ENCODE assay signal across 27 cellular contexts in the genomic region with DNA sequence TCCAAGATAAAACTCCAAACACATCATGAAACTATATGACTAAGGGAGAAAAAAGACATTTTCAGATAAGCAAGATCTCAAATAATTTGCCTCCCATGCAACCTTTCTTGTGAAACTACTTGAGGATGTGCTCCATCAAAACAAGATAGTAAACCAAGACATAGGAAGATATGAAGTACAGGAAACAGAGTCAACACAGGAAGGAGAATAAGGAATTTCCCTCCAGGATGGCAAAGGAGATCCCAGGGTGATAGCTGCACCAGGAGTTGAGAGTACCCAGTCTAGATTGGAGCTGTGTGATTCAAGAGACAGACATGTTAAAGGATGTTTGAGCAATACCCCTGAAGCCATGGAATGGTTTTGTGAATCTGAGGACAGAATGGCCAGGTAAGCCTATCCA. TPM values are rescaled to one million over a fixed set of nuclear protein-coding genes. Genes with fewer than 3 reads are reported as not detected.
A peak's percentile ranks its signal among the peaks of the same experiment; 100 is the strongest.
DNase-seq lines count a peak whose midpoint lies in the region; FAIRE-seq lines count a peak whose summit lies in the region.
"Had no signal": no experiment of that assay in that cellular context is flagged by ENCODE, and none has a peak within 500 bp of the region (broad histone marks: within the 10 kb centered on the region; RNA-seq: fewer than 3 reads in every experiment).

No MANE protein-coding gene starts in this region.

- peaks cover 22% of the 10 kb centered on the region for H3K27me3 Mint-ChIP-seq in activated CD4-positive, alpha-beta memory T cell treated with anti-CD3 and anti-CD28 coated beads for 36 hours
- peaks cover 22% of the 10 kb centered on the region for H3K27me3 Mint-ChIP-seq in activated CD4-positive, alpha-beta memory T cell treated with anti-CD3 and anti-CD28 coated beads, Interleukin-2, amount 10 ng/mL, durations not matched to agents 7 days and 5 days
- H3K27me3 Mint-ChIP-seq in activated naive CD8-positive, alpha-beta T cell: peaks cover 5% of the 10 kb centered on the region
- peaks cover 27% of the 10 kb centered on the region for H3K27me3 Mint-ChIP-seq in activated naive CD8-positive, alpha-beta T cell treated with anti-CD3 and anti-CD28 coated beads for 36 hours

- DNase-seq in activated CD4-positive, alpha-beta memory T cell treated with anti-CD3 and anti-CD28 coated beads for 36 hours: no peak
- no peak for DNase-seq in activated CD4-positive, alpha-beta memory T cell treated with anti-CD3 and anti-CD28 coated beads, Interleukin-2, amount 10 ng/mL, durations not matched to agents 7 days and 5 days
- DNase-seq in activated naive CD8-positive, alpha-beta T cell treated with anti-CD3 and anti-CD28 coated beads for 36 hours: no peak
- DNase-seq in GM18507 (ENCODE audit: extremely low spot score, insufficient read length, low read depth) (no peak), trophoblast cell (peak; percentile 80 to 92), posterior vena cava (ENCODE audit: low spot score) (no peak), MG63 (no peak)
- DNase-seq: 8988T; ACHN; C1 segment of cervical spinal cord; Calu3; CD4-positive, alpha-beta memory T cell; COR-L47; DMS53; DMS79 treated with DMSO at 0.1 percent for 48 hours; GF-D8; GM23248; H7; HCEC 1CT had no signal

- peaks cover 9% of the 10 kb centered on the region for H3K4me1 Mint-ChIP-seq in activated CD4-positive, alpha-beta memory T cell treated with anti-CD3 and anti-CD28 coated beads for 36 hours (ENCODE audit: low read depth)
- H3K4me1 Mint-ChIP-seq in activated CD4-positive, alpha-beta memory T cell treated with anti-CD3 and anti-CD28 coated beads, Interleukin-2, amount 10 ng/mL, durations not matched to agents 7 days and 5 days: no peaks in the 10 kb centered on the region
- H3K4me1 Mint-ChIP-seq in activated naive CD8-positive, alpha-beta T cell (ENCODE audit: low read depth): no peaks in the 10 kb centered on the region
- H3K4me1 Mint-ChIP-seq in activated naive CD8-positive, alpha-beta T cell treated with anti-CD3 and anti-CD28 coated beads for 36 hours: peaks cover 9% of the 10 kb centered on the region
- H3K4me1 Mint-ChIP-seq: CD4-positive, alpha-beta memory T cell had no signal

- intact Hi-C loops in activated CD4-positive, alpha-beta memory T cell treated with anti-CD3 and anti-CD28 coated beads for 36 hours (cut with micrococcal nuclease): loop anchor here (1.0 to 2.0 kb wide), 3 partner anchors 9 to 41 kb away; no protein-coding TSS in a partner anchor
- intact Hi-C loops in posterior vena cava (cut with DNase I): no loop called here

- no peak overlapping the region for H3K14ac ChIP-seq in trophoblast cell (ENCODE audit: low read length)

- H3K27ac ChIP-seq in trophoblast cell (ENCODE audit: low read depth, low read length): no peak overlapping the region
- H3K27ac ChIP-seq: A549, GM23248 had no signal

- H3K4me2 ChIP-seq in trophoblast cell (ENCODE audit: low read length): no peak overlapping the region
- H3K4me2 ChIP-seq: A549 had no signal

- no peaks in the 10 kb centered on the region for H3K79me2 ChIP-seq in trophoblast cell (ENCODE audit: control insufficient read depth, insufficient read depth, low read length, poor library complexity)

- H3K9ac ChIP-seq in trophoblast cell (ENCODE audit: low read length): no peak overlapping the region
- H3K9ac ChIP-seq: GM23248 had no signal

- no peak overlapping the region for H2AFZ ChIP-seq in trophoblast cell (ENCODE audit: insufficient read depth, low read length, poor library complexity)
- H2AFZ ChIP-seq: GM23248 had no signal

- H2BK120ac ChIP-seq in trophoblast cell (ENCODE audit: insufficient read depth, low read length, poor library complexity): no peak overlapping the region

- H2BK5ac ChIP-seq in trophoblast cell (ENCODE audit: low read depth, low read length, poor library complexity): no peak overlapping the region

- CTCF ChIA-PET in activated CD4-positive, alpha-beta memory T cell treated with anti-CD3 and anti-CD28 coated beads for 36 hours (lab: Charles Lee): no interaction called here
- CTCF ChIA-PET in activated CD4-positive, alpha-beta memory T cell treated with anti-CD3 and anti-CD28 coated beads, Interleukin-2, amount 10 ng/mL, durations not matched to agents 7 days and 5 days (lab: Charles Lee): no interaction called here

- no peak overlapping the region for H4K12ac ChIP-seq in trophoblast cell (ENCODE audit: low read depth, low read length)

- H3K9me3 ChIP-seq in trophoblast cell (ENCODE audit: insufficient read depth, low read depth, low read length) (peaks cover 2% of the 10 kb centered on the region), MG63 (peaks cover 23% of the 10 kb centered on the region)
- H3K9me3 ChIP-seq: A549 had no signal

- H3K36me3 ChIP-seq in trophoblast cell (ENCODE audit: control insufficient read depth in 1 of 2, insufficient read depth in 2 of 2, low read length in 2 of 2) (no peaks in the 10 kb centered on the region), MG63 (no peaks in the 10 kb centered on the region)

- H3K18ac ChIP-seq in trophoblast cell (ENCODE audit: low read length): no peak overlapping the region

- H3K27me3 ChIP-seq in trophoblast cell (ENCODE audit: insufficient read depth, low read length) (no peaks in the 10 kb centered on the region), MG63 (peaks cover 11% of the 10 kb centered on the region)

- H3K4me3 ChIP-seq in trophoblast cell (ENCODE audit: low read depth, low read length): no peak overlapping the region
- no peak overlapping the region for H3K4me3 ChIP-seq in MG63
- H3K4me3 ChIP-seq: A549, GM23248 had no signal

- H3K9me3 Mint-ChIP-seq in activated CD4-positive, alpha-beta memory T cell treated with anti-CD3 and anti-CD28 coated beads for 36 hours: peaks cover 26% of the 10 kb centered on the region
- peaks cover 16% of the 10 kb centered on the region for H3K9me3 Mint-ChIP-seq in activated CD4-positive, alpha-beta memory T cell treated with anti-CD3 and anti-CD28 coated beads, Interleukin-2, amount 10 ng/mL, durations not matched to agents 7 days and 5 days
- H3K9me3 Mint-ChIP-seq in activated naive CD8-positive, alpha-beta T cell (ENCODE audit: low read depth): peaks cover 4% of the 10 kb centered on the region
- H3K9me3 Mint-ChIP-seq in activated naive CD8-positive, alpha-beta T cell treated with anti-CD3 and anti-CD28 coated beads for 36 hours: peaks cover 25% of the 10 kb centered on the region

- H3K79me1 ChIP-seq in trophoblast cell (ENCODE audit: low read length): no peaks in the 10 kb centered on the region

- POLR2A ChIA-PET in activated CD4-positive, alpha-beta memory T cell treated with anti-CD3 and anti-CD28 coated beads for 36 hours (lab: Charles Lee): no interaction called here
- POLR2A ChIA-PET in activated CD4-positive, alpha-beta memory T cell treated with anti-CD3 and anti-CD28 coated beads, Interleukin-2, amount 10 ng/mL, durations not matched to agents 7 days and 5 days (lab: Charles Lee): no interaction called here

- no peak overlapping the region for H3K23ac ChIP-seq in trophoblast cell (ENCODE audit: low read length)

- H2BK12ac ChIP-seq in trophoblast cell (ENCODE audit: low read length): no peak overlapping the region

- FAIRE-seq in GM18507 (lab: Jason Lieb, UNC): peak; percentile 26
- FAIRE-seq: A549, GM12892, GM19239, H1 had no signal

- no peaks in the 10 kb centered on the region for H3K36me3 Mint-ChIP-seq in activated CD4-positive, alpha-beta memory T cell treated with anti-CD3 and anti-CD28 coated beads for 36 hours
- H3K36me3 Mint-ChIP-seq in activated CD4-positive, alpha-beta memory T cell treated with anti-CD3 and anti-CD28 coated beads, Interleukin-2, amount 10 ng/mL, durations not matched to agents 7 days and 5 days (ENCODE audit: low read depth): peaks cover 7% of the 10 kb centered on the region
- peaks cover 3% of the 10 kb centered on the region for H3K36me3 Mint-ChIP-seq in activated naive CD8-positive, alpha-beta T cell
- peaks cover 2% of the 10 kb centered on the region for H3K36me3 Mint-ChIP-seq in activated naive CD8-positive, alpha-beta T cell treated with anti-CD3 and anti-CD28 coated beads for 36 hours

- no peaks in the 10 kb centered on the region for H3K4me1 ChIP-seq in trophoblast cell (ENCODE audit: control insufficient read depth in 1 of 2, insufficient read depth in 2 of 2, low read length in 2 of 2)
- H3K4me1 ChIP-seq: A549 had no signal

- H4K91ac ChIP-seq in trophoblast cell (ENCODE audit: low read depth, low read length): no peak overlapping the region

- H2AK5ac ChIP-seq in trophoblast cell (ENCODE audit: low read length): no peak overlapping the region

- H3K4me3 Mint-ChIP-seq in activated CD4-positive, alpha-beta memory T cell treated with anti-CD3 and anti-CD28 coated beads for 36 hours: no peak overlapping the region
- no peak overlapping the region for H3K4me3 Mint-ChIP-seq in activated CD4-positive, alpha-beta memory T cell treated with anti-CD3 and anti-CD28 coated beads, Interleukin-2, amount 10 ng/mL, durations not matched to agents 7 days and 5 days
- H3K4me3 Mint-ChIP-seq in activated naive CD8-positive, alpha-beta T cell: no peak overlapping the region
- no peak overlapping the region for H3K4me3 Mint-ChIP-seq in activated naive CD8-positive, alpha-beta T cell treated with anti-CD3 and anti-CD28 coated beads for 36 hours
- H3K4me3 Mint-ChIP-seq: CD4-positive, alpha-beta memory T cell had no signal

- no peak overlapping the region for H4K8ac ChIP-seq in trophoblast cell (ENCODE audit: low read depth, low read length)

- H3K4ac ChIP-seq in trophoblast cell (ENCODE audit: low read depth, low read length): no peak overlapping the region

- H3K27ac Mint-ChIP-seq in activated CD4-positive, alpha-beta memory T cell treated with anti-CD3 and anti-CD28 coated beads for 36 hours: peak overlapping the region; percentile 61
- H3K27ac Mint-ChIP-seq in activated CD4-positive, alpha-beta memory T cell treated with anti-CD3 and anti-CD28 coated beads, Interleukin-2, amount 10 ng/mL, durations not matched to agents 7 days and 5 days: no peak overlapping the region
- H3K27ac Mint-ChIP-seq in activated naive CD8-positive, alpha-beta T cell: peak overlapping the region; percentile 30
- H3K27ac Mint-ChIP-seq in activated naive CD8-positive, alpha-beta T cell treated with anti-CD3 and anti-CD28 coated beads for 36 hours: no peak overlapping the region
- H3K27ac Mint-ChIP-seq: CD4-positive, alpha-beta memory T cell had no signal

RNA-seq across cellular contexts. Expression of a gene that starts 15.3 kb away (rescaled TPM):
- total RNA-seq in activated CD4-positive, alpha-beta memory T cell treated with anti-CD3 and anti-CD28 coated beads for 36 hours: 10 to 100 TPM; 33.7 to 35.3 TPM
- 1 to 10 TPM; 5.5 to 6.2 TPM for total RNA-seq in activated CD4-positive, alpha-beta memory T cell treated with anti-CD3 and anti-CD28 coated beads, Interleukin-2, amount 10 ng/mL, durations not matched to agents 7 days and 5 days
- not detected for total RNA-seq in activated naive CD8-positive, alpha-beta T cell treated with anti-CD3 and anti-CD28 coated beads for 36 hours
- polyA plus RNA-seq in trophoblast cell (2013): not detected in 2 replicates
- total RNA-seq in posterior vena cava: not detected
- not detected in 2 replicates for total RNA-seq in MG63 (2014; rRNA removed; shearing (Covaris generic); ENCODE audit: low replicate concordance)
- total RNA-seq: Calu3; CD4-positive, alpha-beta memory T cell; Daoy; G401; GM23248; H1 had no signal
- polyA plus RNA-seq: A549, BJ, GM23248, H1 had no signal

RNA-seq across cellular contexts. Expression of a gene that starts 42.8 kb away (rescaled TPM):
- 100 to 1,000 TPM; 113 to 119 TPM for total RNA-seq in activated CD4-positive, alpha-beta memory T cell treated with anti-CD3 and anti-CD28 coated beads for 36 hours
- total RNA-seq in activated CD4-positive, alpha-beta memory T cell treated with anti-CD3 and anti-CD28 coated beads, Interleukin-2, amount 10 ng/mL, durations not matched to agents 7 days and 5 days: 10 to 100 TPM; 12.6 to 13.3 TPM
- total RNA-seq in activated naive CD8-positive, alpha-beta T cell treated with anti-CD3 and anti-CD28 coated beads for 36 hours: not detected
- polyA plus RNA-seq in trophoblast cell (2013): not detected in 2 replicates
- not detected for total RNA-seq in posterior vena cava
- total RNA-seq in MG63 (2014; rRNA removed; shearing (Covaris generic); ENCODE audit: low replicate concordance): not detected in 2 replicates
- total RNA-seq: Calu3; CD4-positive, alpha-beta memory T cell; Daoy; G401; GM23248; H1; H7 had no signal
- polyA plus RNA-seq: A549; BJ; CD4-positive, alpha-beta memory T cell; GM23248 had no signal

Comparison
In these comparisons a context has a peak if more than half of its experiments do, and no peak if none do; other contexts are left out.
1. H3K27ac Mint-ChIP-seq: peak in activated CD4-positive, alpha-beta memory T cell treated with anti-CD3 and anti-CD28 coated beads for 36 hours (single experiment) and activated naive CD8-positive, alpha-beta T cell (single experiment); none in activated CD4-positive, alpha-beta memory T cell treated with anti-CD3 and anti-CD28 coated beads, Interleukin-2, amount 10 ng/mL, durations not matched to agents 7 days and 5 days (single experiment) and activated naive CD8-positive, alpha-beta T cell treated with anti-CD3 and anti-CD28 coated beads for 36 hours (single experiment).
2. RNA of a gene that starts 15.3 kb away (total RNA-seq): 33.7 to 35.3 TPM in activated CD4-positive, alpha-beta memory T cell treated with anti-CD3 and anti-CD28 coated beads for 36 hours; 5.5 to 6.2 TPM in activated CD4-positive, alpha-beta memory T cell treated with anti-CD3 and anti-CD28 coated beads, Interleukin-2, amount 10 ng/mL, durations not matched to agents 7 days and 5 days, not detected in activated naive CD8-positive, alpha-beta T cell treated with anti-CD3 and anti-CD28 coated beads for 36 hours, not detected in posterior vena cava and not detected in MG63; every median in the first group is over 4 times any median in the second.
3. DNase-seq: peak in trophoblast cell (2 of 2); none in activated CD4-positive, alpha-beta memory T cell treated with anti-CD3 and anti-CD28 coated beads for 36 hours (single experiment), activated CD4-positive, alpha-beta memory T cell treated with anti-CD3 and anti-CD28 coated beads, Interleukin-2, amount 10 ng/mL, durations not matched to agents 7 days and 5 days (single experiment), activated naive CD8-positive, alpha-beta T cell treated with anti-CD3 and anti-CD28 coated beads for 36 hours (single experiment), GM18507 (single experiment), posterior vena cava (single experiment) and MG63 (single experiment).
4. RNA of a gene that starts 42.8 kb away (total RNA-seq): 113 to 119 TPM in activated CD4-positive, alpha-beta memory T cell treated with anti-CD3 and anti-CD28 coated beads for 36 hours and 12.6 to 13.3 TPM in activated CD4-positive, alpha-beta memory T cell treated with anti-CD3 and anti-CD28 coated beads, Interleukin-2, amount 10 ng/mL, durations not matched to agents 7 days and 5 days; not detected in activated naive CD8-positive, alpha-beta T cell treated with anti-CD3 and anti-CD28 coated beads for 36 hours, not detected in posterior vena cava and not detected in MG63; every median in the first group is over 10 times any median in the second.